ENCODE assay signal across 8 cellular contexts in the genomic region with DNA sequence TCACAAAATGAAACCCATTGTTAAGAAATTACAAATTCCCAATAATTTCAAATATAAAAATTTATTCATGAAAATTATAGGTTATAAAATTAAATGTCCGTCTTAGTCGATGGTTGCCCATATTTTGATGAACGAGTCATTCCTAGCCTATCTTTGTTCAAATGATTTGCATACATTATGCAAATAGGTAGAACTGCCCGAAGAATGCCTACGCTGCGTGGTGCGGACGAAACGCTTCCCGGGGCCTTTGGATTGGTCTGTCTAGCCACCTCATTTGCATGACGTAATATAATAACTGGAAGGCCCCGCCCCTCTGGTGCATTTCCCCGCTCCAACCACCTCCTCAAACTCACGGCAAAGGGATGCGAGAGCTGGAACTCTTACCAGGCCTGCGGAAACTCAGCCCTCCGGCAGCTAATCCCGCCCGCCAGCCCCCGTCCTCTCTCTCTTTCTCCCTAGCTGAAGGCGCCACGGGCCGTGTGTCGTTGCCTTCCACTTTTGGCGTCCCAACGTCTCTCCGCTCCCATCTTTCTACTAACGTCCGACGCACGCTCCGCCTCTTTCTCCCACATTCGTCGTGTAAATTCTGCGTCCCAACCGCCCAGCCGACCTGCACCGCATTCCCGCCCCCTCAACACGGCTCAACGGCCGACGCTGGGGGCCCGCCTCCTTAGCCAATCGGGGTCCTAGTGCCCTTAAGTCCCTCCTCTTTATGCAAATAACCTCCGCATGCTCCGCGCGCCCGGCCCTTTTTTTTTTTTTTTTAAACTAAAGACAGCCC. TPM values are rescaled to one million over a fixed set of nuclear protein-coding genes. Genes with fewer than 3 reads are reported as not detected.
DNase-seq lines count a peak whose midpoint lies in the region; ATAC-seq and TF ChIP-seq lines count a peak whose summit lies in the region.

No MANE protein-coding gene starts in this region.

- intact Hi-C loops in prostate gland (cut with DNase I), result loop anchor here (5.0 kb wide), 1 partner anchor 1352 kb away; no protein-coding TSS in a partner anchor

- TF ChIP-seq CTCF in right atrium auricular region (IDR thresholded peaks at IDR 0.05), result no peak
- peak in 2 of 4 experiments; percentile 29 to 44 for TF ChIP-seq CTCF in prostate gland (IDR thresholded peaks at IDR 0.05)

- WGBS in prostate gland, result under 1% methylated on average over 50 of the region's 50 CpGs
- under 1% methylated on average over 50 of the region's 50 CpGs for WGBS in urinary bladder

- peak overlapping the region; percentile 63 to 81 for H3K4me3 ChIP-seq in right atrium auricular region
- H3K4me3 ChIP-seq in prostate gland, result peak overlapping the region; percentile 63 to 84
- H3K4me3 ChIP-seq in urinary bladder (ENCODE audit: low read depth, low read length), result peak overlapping the region; percentile 55

- DNase-seq in NCI-H187 (lab: John Stamatoyannopoulos, UW) (peak; percentile 98 to 99), T-helper 2 cell (peak; percentile 86 to 100 (median 95)), anterior cingulate cortex (lab: John Stamatoyannopoulos, UW) (peak; percentile 93 to 100 (median 98)), right atrium auricular region (ENCODE audit: low spot score) (peak; percentile 98), prostate gland (ENCODE audit: low spot score) (peak; percentile 97)

- H3K27me3 ChIP-seq in right atrium auricular region (no peaks in the 10 kb centered on the region), prostate gland (replicated peaks; ENCODE audit: insufficient read depth) (no peaks in the 10 kb centered on the region)

- H3K36me3 ChIP-seq in right atrium auricular region, result peaks cover 18% of the 10 kb centered on the region
- H3K36me3 ChIP-seq in prostate gland, result peaks cover 9 to 10% of the 10 kb centered on the region in 2 donors
- peaks cover 3% of the 10 kb centered on the region for H3K36me3 ChIP-seq in urinary bladder (ENCODE audit: insufficient read depth)

- ATAC-seq in GM18502 (IDR thresholded peaks at IDR 0.05; ENCODE audit: poor library complexity, unreplicated experiment) (peak; percentile 87), HG02943 (IDR thresholded peaks at IDR 0.05; ENCODE audit: low read depth, unreplicated experiment) (peak; percentile 71)

- H3K9me3 ChIP-seq in right atrium auricular region (no peaks in the 10 kb centered on the region), prostate gland (no peaks in the 10 kb centered on the region)

- H3K27ac ChIP-seq in right atrium auricular region, result peak overlapping the region; percentile 93 to 99
- peak overlapping the region; percentile 92 to 96 for H3K27ac ChIP-seq in prostate gland
- peak overlapping the region; percentile 98 for H3K27ac ChIP-seq in urinary bladder (ENCODE audit: low read depth)

- peak; percentile 97 for TF ChIP-seq POLR2A in prostate gland (IDR thresholded peaks at IDR 0.05)

- peaks cover 0 to 18% of the 10 kb centered on the region in 2 donors for H3K4me1 ChIP-seq in right atrium auricular region
- H3K4me1 ChIP-seq in prostate gland (replicated peaks), result no peaks in the 10 kb centered on the region
- no peaks in the 10 kb centered on the region for H3K4me1 ChIP-seq in urinary bladder (ENCODE audit: insufficient read depth)

RNA-seq across cellular contexts. Expression of a gene that starts 0.5 kb away (rescaled TPM):
- total RNA-seq in right atrium auricular region (10 to 100 TPM; 61.0 to 96.7 TPM), prostate gland (100 to 1,000 TPM; 129 to 247 TPM), urinary bladder (53.7 TPM)
- 115 TPM for polyA plus RNA-seq in urinary bladder

RNA-seq across cellular contexts. Expression of a gene that starts 5.0 kb away (rescaled TPM):
- total RNA-seq in right atrium auricular region (10 to 100 TPM in 1 of 2 donors, 1 to 10 TPM in 1; 8.3 to 27.3 TPM), prostate gland (10 to 100 TPM; 11.1 to 14.6 TPM), urinary bladder (42.6 TPM)
- 41.7 TPM for polyA plus RNA-seq in urinary bladder

RNA-seq across cellular contexts. Expression of a gene that starts 27.2 kb away (rescaled TPM):
- total RNA-seq in right atrium auricular region, result not detected
- not detected for total RNA-seq in prostate gland
- not detected for total RNA-seq in urinary bladder
- 0.20 TPM for polyA plus RNA-seq in urinary bladder

RNA-seq across cellular contexts. Expression of a gene that starts 32.5 kb away (rescaled TPM):
- total RNA-seq in right atrium auricular region, result 100 to 1,000 TPM; 209 to 306 TPM
- total RNA-seq in prostate gland, result 100 to 1,000 TPM; 261 to 537 TPM
- total RNA-seq in urinary bladder, result 73.8 TPM
- 193 TPM for polyA plus RNA-seq in urinary bladder

RNA-seq across cellular contexts. Expression of a gene that starts 33.9 kb away (rescaled TPM):
- total RNA-seq in right atrium auricular region (1 to 10 TPM; 2.8 to 8.5 TPM), prostate gland (1 to 10 TPM in 1 of 2 donors, not detected in 1; 3.1 TPM), urinary bladder (4.2 TPM)
- 10.6 TPM for polyA plus RNA-seq in urinary bladder

Comparison
In these comparisons a context has a peak if more than half of its experiments do, and no peak if none do; other contexts are left out.
1. Peak in every context shown above with its lines: DNase-seq, ATAC-seq, H3K4me3 ChIP-seq and H3K27ac ChIP-seq.